Comparison of ENCODE assay signal across 29 cellular contexts in the genomic region with DNA sequence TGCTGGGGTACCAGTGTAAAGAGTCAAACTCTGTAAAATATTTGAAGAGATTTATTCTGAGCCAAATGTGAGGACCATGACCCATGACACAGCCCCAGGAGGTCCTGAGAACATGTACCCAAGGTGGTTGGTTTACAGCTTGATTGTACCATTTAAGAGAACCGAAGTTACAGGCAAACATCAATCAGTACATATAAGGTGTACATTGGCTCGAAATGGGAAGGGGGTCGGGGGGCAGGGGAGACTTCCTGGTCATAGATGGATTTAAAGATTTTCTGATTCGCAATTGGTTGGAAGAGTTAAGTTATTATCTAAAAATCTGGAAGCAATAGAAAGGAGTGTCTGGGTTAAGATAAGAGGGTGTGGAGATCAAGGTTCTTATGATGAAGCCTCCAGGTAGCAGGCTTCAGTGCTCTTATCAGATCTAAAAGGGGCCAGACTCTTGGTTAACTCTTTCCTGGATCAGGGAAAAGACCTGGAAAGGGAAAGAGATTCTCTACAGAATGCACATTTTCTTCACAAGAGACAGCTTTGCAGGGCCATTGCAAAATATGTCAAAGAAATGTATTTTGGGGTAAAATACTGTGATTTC.
"Had no signal": no experiment of that assay in that cellular context is flagged by ENCODE, and none has a peak within 500 bp of the region (broad histone marks: within the 10 kb centered on the region; RNA-seq: fewer than 3 reads in every experiment).

No MANE protein-coding gene starts in this region.

- H3K27me3 Mint-ChIP-seq: activated CD4-positive, alpha-beta T cell treated with anti-CD3 and anti-CD28 coated beads, Interleukin-2, amount 10 ng/mL, durations not matched to agents 24 days and 14 days; activated naive CD4-positive, alpha-beta T cell treated with anti-CD3 and anti-CD28 coated beads, Interleukin-2, amount 50 U/mL, for 24 hours had no signal

- H3K9me3 ChIP-seq: ascending aorta had no signal

- H3K4me2 ChIP-seq: PC-9 had no signal

- H3K27ac ChIP-seq: ascending aorta, cardiac muscle cell, PC-9, SK-N-MC had no signal

- ATAC-seq: activated CD8-positive, alpha-beta T cell treated with anti-CD3 and anti-CD28 coated beads for 36 hours had no signal

- H3K4me1 ChIP-seq: ascending aorta had no signal

- H3K9me3 Mint-ChIP-seq: activated CD8-positive, alpha-beta T cell treated with anti-CD3 and anti-CD28 coated beads for 36 hours; activated naive CD4-positive, alpha-beta T cell treated with anti-CD3 and anti-CD28 coated beads, Interleukin-2, amount 50 U/mL, for 24 hours; activated naive CD8-positive, alpha-beta T cell treated with anti-CD3 and anti-CD28 coated beads, Interleukin-2, amount 10 ng/mL, durations not matched to agents 7 days and 5 days; activated T-cell treated with anti-CD3 and anti-CD28 coated beads, Interleukin-2, amount 50 U/mL, for 24 hours; activated T-helper 2 cell treated with anti-CD3 and anti-CD28 coated beads, Interferon-gamma antibody, Interleukin-2, Interleukin-4, amounts not matched to agents 10 μg/mL and 5 μg/mL and 100 μg/mL, durations not matched to agents 14 hours and 24 hours and 36 hours; central memory CD8-positive, alpha-beta T cell; T-helper 2 cell treated with Interferon-gamma antibody and Interleukin-4, amounts not matched to agents 5 μg/mL and 100 μg/mL, for 36 hours had no signal

- H3K27me3 ChIP-seq: ascending aorta, cardiac muscle cell had no signal

- H3K4me3 Mint-ChIP-seq: activated CD4-positive, alpha-beta T cell treated with anti-CD3 and anti-CD28 coated beads, Interleukin-2, amount 10 ng/mL, durations not matched to agents 24 days and 14 days; activated CD8-positive, alpha-beta T cell treated with anti-CD3 and anti-CD28 coated beads for 36 hours; activated naive CD4-positive, alpha-beta T cell treated with anti-CD3 and anti-CD28 coated beads, Interleukin-2, amount 50 U/mL, for 24 hours; activated naive CD8-positive, alpha-beta T cell treated with anti-CD3 and anti-CD28 coated beads, Interleukin-2, amount 10 ng/mL, durations not matched to agents 7 days and 5 days; activated T-cell treated with anti-CD3 and anti-CD28 coated beads, Interleukin-2, amount 50 U/mL, for 24 hours; central memory CD8-positive, alpha-beta T cell; T-helper 2 cell treated with Interferon-gamma antibody and Interleukin-4, amounts not matched to agents 5 μg/mL and 100 μg/mL, for 36 hours had no signal

- FAIRE-seq: TTC549 had no signal

- DNase-seq: activated CD4-positive, alpha-beta T cell treated with anti-CD3 and anti-CD28 coated beads, Interleukin-2, amount 10 ng/mL, durations not matched to agents 24 days and 14 days; activated CD4-positive, alpha-beta T cell treated with anti-CD3 and anti-CD28 coated beads, Interleukin-2, amount 50 U/mL, for 4 hours; activated CD8-positive, alpha-beta T cell treated with anti-CD3 and anti-CD28 coated beads for 36 hours; activated gamma-delta T cell; activated naive CD4-positive, alpha-beta T cell treated with Interleukin-2 at 50 U/mL for 16 hours; activated naive CD8-positive, alpha-beta T cell treated with anti-CD3 and anti-CD28 coated beads, Interleukin-2, amount 10 ng/mL, durations not matched to agents 7 days and 5 days; activated T-cell treated with anti-CD3 and anti-CD28 coated beads, Interleukin-2, amount 50 U/mL, for 24 hours; amygdala; NCI-H1092 treated with DMSO at 0.1 percent for 48 hours; NCI-H1417; NCI-H146; NCI-H187; NCI-H2029 treated with DMSO at 0.1 percent for 48 hours; NCI-H2107; NCI-H2171; NCI-H510A; NCI-H526; NCI-H748 treated with DMSO at 0.1 percent for 48 hours; NK-92 treated with Interleukin-12 subunit alpha and Interleukin-12 subunit beta, amount 100 ng/mL, for 24 hours; PC-9; Right ventricle myocardium superior had no signal

- H3K27ac Mint-ChIP-seq: activated CD4-positive, alpha-beta T cell treated with anti-CD3 and anti-CD28 coated beads, Interleukin-2, amount 10 ng/mL, durations not matched to agents 24 days and 14 days; activated CD8-positive, alpha-beta T cell treated with anti-CD3 and anti-CD28 coated beads for 36 hours; activated naive CD4-positive, alpha-beta T cell treated with anti-CD3 and anti-CD28 coated beads, Interleukin-2, amount 50 U/mL, for 24 hours; activated naive CD8-positive, alpha-beta T cell treated with anti-CD3 and anti-CD28 coated beads, Interleukin-2, amount 10 ng/mL, durations not matched to agents 7 days and 5 days; activated T-cell treated with anti-CD3 and anti-CD28 coated beads, Interleukin-2, amount 50 U/mL, for 24 hours; activated T-helper 2 cell treated with anti-CD3 and anti-CD28 coated beads, Interferon-gamma antibody, Interleukin-2, Interleukin-4, amounts not matched to agents 10 μg/mL and 5 μg/mL and 100 μg/mL, durations not matched to agents 14 hours and 24 hours and 36 hours; T-helper 2 cell treated with Interferon-gamma antibody and Interleukin-4, amounts not matched to agents 5 μg/mL and 100 μg/mL, for 36 hours had no signal

- H3K4me3 ChIP-seq: ascending aorta, cardiac muscle cell, PC-9, SK-N-MC had no signal

- H2AFZ ChIP-seq: PC-9 had no signal

- H3K36me3 ChIP-seq: ascending aorta, cardiac muscle cell had no signal

- H3K36me3 Mint-ChIP-seq: activated naive CD4-positive, alpha-beta T cell treated with anti-CD3 and anti-CD28 coated beads, Interleukin-2, amount 50 U/mL, for 24 hours had no signal
